Comparison of ENCODE assay signal across 1 cellular context in the genomic region with DNA sequence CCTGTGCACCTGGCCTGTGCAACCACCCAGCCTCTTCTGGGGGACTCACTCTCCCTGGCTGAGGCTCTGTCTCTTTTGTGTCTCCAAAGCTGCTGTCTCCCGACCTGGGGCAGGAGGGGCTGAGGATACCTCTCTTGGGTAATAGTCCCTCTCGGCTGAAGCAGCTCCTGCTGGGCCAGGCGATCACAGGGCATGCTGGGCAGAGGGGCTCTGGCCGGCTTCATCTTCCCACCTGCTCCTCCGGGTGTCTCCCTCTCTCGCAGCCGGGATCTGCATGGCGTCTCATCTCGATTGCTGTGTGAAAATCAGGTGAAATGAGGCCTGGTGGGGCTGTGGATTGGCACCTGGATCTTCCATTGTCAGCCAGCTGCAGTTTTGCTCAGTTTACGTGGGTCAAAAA.
TF ChIP-seq lines count a peak whose summit lies in the region.

No MANE protein-coding gene starts in this region.

TF ChIP-seq in HepG2, 621 proteins besides CTCF, POLR2A, EP300 and RAD21:
- TF ChIP-seq POLR2G (IDR thresholded peaks at IDR 0.05; ENCODE audit: low read depth, low read length) (peak; percentile 19; the same call in 1 of the 2 replicates), HNF4G (IDR thresholded peaks at IDR 0.05; ENCODE audit: borderline replicate concordance, low read depth, low read length) (no peak), HNF4G (CRISPR knock-in tag; IDR thresholded peaks at IDR 0.05; ENCODE audit: borderline replicate concordance, low read depth) (no peak), ZFP37 (CRISPR knock-in tag; IDR thresholded peaks at IDR 0.05; ENCODE audit: borderline replicate concordance) (0 out of 2 replicates have a peak, but pooled peaks have one; percentile 4), POLR2AphosphoS5 (IDR thresholded peaks at IDR 0.05; ENCODE audit: low read depth, low read length) (peak; percentile 34), PHB2 (IDR thresholded peaks at IDR 0.05; ENCODE audit: partially characterized antibody) (no peak)
